In the genomic region with DNA sequence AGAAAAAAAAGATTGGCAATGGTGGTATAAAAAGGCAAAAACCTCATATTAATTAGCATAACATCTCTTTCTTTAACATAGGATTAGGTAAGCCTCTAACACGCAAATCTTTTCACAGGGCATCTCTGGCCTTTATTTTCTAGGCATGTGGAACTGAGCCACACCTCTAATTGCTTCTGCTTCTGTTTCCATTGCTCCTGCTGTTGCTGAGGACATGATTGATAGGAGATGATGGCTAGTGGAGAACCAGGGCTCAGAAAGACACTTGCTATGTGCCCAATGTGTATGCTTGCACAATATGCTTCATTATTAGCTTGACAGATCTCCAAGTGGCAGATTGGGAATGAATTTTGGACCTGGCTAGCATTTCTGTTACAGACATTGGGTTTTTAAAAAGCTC, we compare ENCODE assay signal across 7 cellular contexts.
"Had no signal": no experiment of that assay in that cellular context is flagged by ENCODE, and none has a peak within 500 bp of the region (broad histone marks: within the 10 kb centered on the region; RNA-seq: fewer than 3 reads in every experiment).

No MANE protein-coding gene starts in this region.

- ATAC-seq: HCT116, HepG2 had no signal

- DNase-seq: GM23248, GOT3, H7, HFFc6, KBM-7 had no signal
